In genomic region chr5:136031713-136032112, GRCh38 we compare ENCODE assay signal across 17 cellular contexts. TPM values are rescaled to one million over a fixed set of nuclear protein-coding genes. Genes with fewer than 3 reads are reported as not detected.
DNase-seq lines count a peak whose midpoint lies in the region; ATAC-seq and TF ChIP-seq lines count a peak whose summit lies in the region.
"Had no signal": no experiment of that assay in that cellular context is flagged by ENCODE, and none has a peak within 500 bp of the region (broad histone marks: within the 10 kb centered on the region; RNA-seq: fewer than 3 reads in every experiment).

No MANE protein-coding gene starts in this region.

- WGBS in mesodermal cell (ENCODE audit: insufficient coverage in 2 of 2), 2 experiments = 79 to 86% methylated on average over 5 to 6 of the region's 6 CpGs

- ATAC-seq in HG02852 (IDR thresholded peaks at IDR 0.05; ENCODE audit: unreplicated experiment) = peak; percentile 19
- ATAC-seq in central memory CD8-positive, alpha-beta T cell (replicated peaks; ENCODE audit: extremely low read depth, poor library complexity, severe bottlenecking) = no peak
- ATAC-seq: activated naive CD8-positive, alpha-beta T cell treated with anti-CD3 and anti-CD28 coated beads, Interleukin-2, amount 50 U/mL, for 24 hours; left lobe of liver had no signal

- POLR2A ChIA-PET in A673 (lab: Charles Lee; ENCODE audit: low non-redundant PET) = no interaction called here

- H3K9me3 ChIP-seq in A673 (ENCODE audit: low read depth, low read length, poor library complexity, severe bottlenecking) (no peaks in the 10 kb centered on the region), mesodermal cell (ENCODE audit: control insufficient read depth, low read length) (no peaks in the 10 kb centered on the region)
- H3K9me3 ChIP-seq: neutrophil had no signal

- H3K4me1 ChIP-seq in A673 (ENCODE audit: insufficient read depth, low read length, poor library complexity, severe bottlenecking) (peaks cover 79% of the 10 kb centered on the region), mesodermal cell (ENCODE audit: control insufficient read depth, insufficient read depth, low read length, poor library complexity, severe bottlenecking) (peaks cover 49% of the 10 kb centered on the region)

- H3K27ac ChIP-seq in A673 (ENCODE audit: low read depth, low read length, poor library complexity, severe bottlenecking) (peak overlapping the region; percentile 63), mesodermal cell (ENCODE audit: low read depth, low read length, severe bottlenecking) (peak overlapping the region; percentile 41)
- H3K27ac ChIP-seq: dorsolateral prefrontal cortex, neutrophil, WERI-Rb-1 had no signal

- CTCF ChIA-PET in A673 (lab: Charles Lee) = no interaction called here

- no peaks in the 10 kb centered on the region for H3K27me3 ChIP-seq in A673 (replicated peaks; ENCODE audit: insufficient read depth, low read depth, low read length, poor library complexity)

- DNase-seq in A673 (ENCODE audit: low spot score) (peak; percentile 79), MV-4-11 (lab: John Stamatoyannopoulos, UW) (no peak), DMS53 (lab: John Stamatoyannopoulos, UW) (no peak)
- no peak for DNase-seq in central memory CD8-positive, alpha-beta T cell (ENCODE audit: low spot score in 2 of 2)
- no peak for DNase-seq in stimulated activated CD4-positive, alpha-beta T cell treated with anti-CD3 and anti-CD28 coated beads, Interleukin-15, amount 100 ng/mL, for 24 hours
- DNase-seq in activated effector memory CD4-positive, alpha-beta T cell treated with Interleukin-2 at 50 U/mL for 16 hours = no peak
- DNase-seq: activated CD8-positive, alpha-beta memory T cell treated with anti-CD3 and anti-CD28 coated beads, Interleukin-2, amount 50 U/mL, for 48 hours; activated naive CD8-positive, alpha-beta T cell treated with anti-CD3 and anti-CD28 coated beads, Interleukin-2, amount 50 U/mL, for 24 hours; H7; NCI-H146; NCI-H524 treated with DMSO at 0.1 percent for 48 hours; WERI-Rb-1 had no signal

- intact Hi-C loops in A673 (cut with micrococcal nuclease; ENCODE audit: unreplicated experiment) = no loop called here

- no peak for TF ChIP-seq CTCF in A673 (conservative IDR thresholded peaks at IDR 0.05; ENCODE audit: low read depth, low read length)

- H3K27me3 Mint-ChIP-seq in central memory CD8-positive, alpha-beta T cell = peaks cover 15% of the 10 kb centered on the region

- H3K4me3 ChIP-seq in A673 (ENCODE audit: low read depth, low read length, poor library complexity, severe bottlenecking) (no peak overlapping the region), mesodermal cell (ENCODE audit: extremely low read depth, insufficient read depth, low read length, poor library complexity, severe bottlenecking) (no peak overlapping the region)
- H3K4me3 ChIP-seq: dorsolateral prefrontal cortex had no signal

- H3K9me3 Mint-ChIP-seq in central memory CD8-positive, alpha-beta T cell = no peaks in the 10 kb centered on the region
- H3K9me3 Mint-ChIP-seq: activated naive CD8-positive, alpha-beta T cell treated with anti-CD3 and anti-CD28 coated beads, Interleukin-2, amount 50 U/mL, for 24 hours had no signal

- peaks cover 57% of the 10 kb centered on the region for H3K4me1 Mint-ChIP-seq in central memory CD8-positive, alpha-beta T cell

- BruUV-seq in A673 (replicated peaks; lab: Mats Ljungman, UMichigan) = no TSS peak

- H3K27ac Mint-ChIP-seq in central memory CD8-positive, alpha-beta T cell (ENCODE audit: low read depth) = peak overlapping the region; percentile 20
- H3K27ac Mint-ChIP-seq: activated naive CD8-positive, alpha-beta T cell treated with anti-CD3 and anti-CD28 coated beads, Interleukin-2, amount 50 U/mL, for 24 hours had no signal

- H3K4me3 Mint-ChIP-seq in central memory CD8-positive, alpha-beta T cell = peak overlapping the region; percentile 62
- H3K4me3 Mint-ChIP-seq: activated naive CD8-positive, alpha-beta T cell treated with anti-CD3 and anti-CD28 coated beads, Interleukin-2, amount 50 U/mL, for 24 hours had no signal

- H3K36me3 ChIP-seq in A673 (ENCODE audit: insufficient read depth, low read length, poor library complexity, severe bottlenecking) (no peaks in the 10 kb centered on the region), mesodermal cell (ENCODE audit: control insufficient read depth, insufficient read depth, low read length) (peaks cover 63% of the 10 kb centered on the region)
- H3K36me3 ChIP-seq: neutrophil, WERI-Rb-1 had no signal

- H3K36me3 Mint-ChIP-seq in central memory CD8-positive, alpha-beta T cell (ENCODE audit: insufficient read depth) = peaks cover 4% of the 10 kb centered on the region

RNA-seq across cellular contexts. Expression of gene TGFBI, which starts 2.9 kb away (rescaled TPM):
- total RNA-seq in A673 (2021) = 108 and 115 TPM in 2 replicates
- 718 TPM for polyA plus RNA-seq in mesodermal cell (2013, experiment 1 of 2)
- polyA plus RNA-seq in mesodermal cell (2013, experiment 2 of 2) = 804 TPM
